Comparison of ENCODE assay signal across 17 cellular contexts in genomic region chr5:102738037-102738436, GRCh38. TPM values are rescaled to one million over a fixed set of nuclear protein-coding genes. Genes with fewer than 3 reads are reported as not detected.
A peak's percentile ranks its signal among the peaks of the same experiment; 100 is the strongest.
DNase-seq lines count a peak whose midpoint lies in the region; ATAC-seq and TF ChIP-seq lines count a peak whose summit lies in the region.
"Had no signal": no experiment of that assay in that cellular context is flagged by ENCODE, and none has a peak within 500 bp of the region (broad histone marks: within the 10 kb centered on the region; RNA-seq: fewer than 3 reads in every experiment).

No MANE protein-coding gene starts in this region.

- H3K27me3 ChIP-seq in IMR-90 (ENCODE audit: control insufficient read depth, insufficient read depth, low read length), result no peaks in the 10 kb centered on the region
- no peaks in the 10 kb centered on the region for H3K27me3 ChIP-seq in PC-3 (ENCODE audit: low read length)
- H3K27me3 ChIP-seq: BLaER1 had no signal

- H3K23ac ChIP-seq in IMR-90 (ENCODE audit: low read depth, low read length), result no peak overlapping the region

- BruUV-seq in IMR-90 (replicated peaks; lab: Mats Ljungman, UMichigan), result no TSS peak
- no TSS peak for BruUV-seq in PC-3 (replicated peaks; lab: Mats Ljungman, UMichigan)

- H3K9me1 ChIP-seq in IMR-90 (ENCODE audit: insufficient read depth, low read length), result no peaks in the 10 kb centered on the region

- no peak overlapping the region for H3K27ac ChIP-seq in IMR-90 (ENCODE audit: insufficient read depth, low read length)
- H3K27ac ChIP-seq in PC-3 (ENCODE audit: low read length), result no peak overlapping the region
- H3K27ac ChIP-seq: A549, BLaER1 had no signal

- DNase-seq in AG10803 (ENCODE audit: low read depth) (peak; percentile 39), IMR-90 (no peak), NCI-H345 (lab: John Stamatoyannopoulos, UW) (peak; percentile 45), PC-3 (peak; percentile 62), foreskin fibroblast (no peak)
- DNase-seq: AML-193; Calu3; CD8-positive, alpha-beta memory T cell; DND-41; GDM1; KBM-7 had no signal

- no peak for TF ChIP-seq CTCF in AG10803 (conservative IDR thresholded peaks at IDR 0.05; ENCODE audit: low read length)
- no peak for TF ChIP-seq CTCF in IMR-90 (conservative IDR thresholded peaks at IDR 0.05; ENCODE audit: low read depth, low read length)
- no peak for TF ChIP-seq CTCF in PC-3 (conservative IDR thresholded peaks at IDR 0.05; ENCODE audit: low read depth, low read length)
- TF ChIP-seq CTCF in foreskin fibroblast (IDR thresholded peaks at IDR 0.05; ENCODE audit: low read depth, low read length), result no peak

- intact Hi-C loops in IMR-90 (cut with micrococcal nuclease) (no loop called here), PC-3 (cut with micrococcal nuclease) (no loop called here)

- dilution Hi-C loops in IMR-90 (cut with HindIII; ENCODE audit: low sequenced_read_pairs, unreplicated experiment), result no loop called here

- H3K4me2 ChIP-seq in IMR-90 (ENCODE audit: low read depth, low read length), result no peak overlapping the region
- H3K4me2 ChIP-seq in PC-3 (ENCODE audit: low read length), result 0 out of 2 replicates have a peak overlapping the region, but pooled peaks have one; percentile 5
- H3K4me2 ChIP-seq: A549, BLaER1 had no signal

- H2BK5ac ChIP-seq in IMR-90 (ENCODE audit: low read depth, low read length, poor library complexity, severe bottlenecking), result no peak overlapping the region

- no peak overlapping the region for H3K4ac ChIP-seq in IMR-90 (ENCODE audit: low read depth, low read length)

- POLR2A ChIA-PET in IMR-90 (lab: Charles Lee; ENCODE audit: unreplicated experiment), result no interaction called here
- POLR2A ChIA-PET in PC-3 (lab: Charles Lee; ENCODE audit: unreplicated experiment), result no interaction called here

- H3K36me3 ChIP-seq in IMR-90 (ENCODE audit: control insufficient read depth, insufficient read depth, low read length) (no peaks in the 10 kb centered on the region), PC-3 (ENCODE audit: low read depth, low read length) (no peaks in the 10 kb centered on the region)
- H3K36me3 ChIP-seq: BLaER1, HAP-1 had no signal

- no peaks in the 10 kb centered on the region for H3F3A ChIP-seq in PC-3 (ENCODE audit: low read length, unreplicated experiment)

- H3K9ac ChIP-seq in IMR-90 (ENCODE audit: low read depth, low read length) (no peak overlapping the region), PC-3 (ENCODE audit: low read length) (no peak overlapping the region)
- H3K9ac ChIP-seq: BLaER1 had no signal

- H3K79me2 ChIP-seq in PC-3 (ENCODE audit: low read length), result no peaks in the 10 kb centered on the region

- H3K4me3 ChIP-seq in AG10803 (ENCODE audit: low read length) (no peak overlapping the region), IMR-90 (ENCODE audit: insufficient read depth, low read depth, low read length) (no peak overlapping the region), PC-3 (ENCODE audit: low read length) (no peak overlapping the region), foreskin fibroblast (ENCODE audit: low read depth in 1 of 2, low read length in 2 of 2) (no peak overlapping the region)
- H3K4me3 ChIP-seq: A549, BLaER1, HAP-1 had no signal

- no peak overlapping the region for H2BK15ac ChIP-seq in IMR-90 (ENCODE audit: low read depth, low read length)

- CTCF ChIA-PET in IMR-90 (lab: Yijun Ruan, JAX) (no interaction called here), PC-3 (lab: Charles Lee) (no interaction called here)

- no peaks in the 10 kb centered on the region for H3K9me2 ChIP-seq in PC-3 (replicated peaks; ENCODE audit: low read length)

- H3K79me1 ChIP-seq in IMR-90 (ENCODE audit: low read depth in 1 of 2, low read length in 2 of 2), result no peaks in the 10 kb centered on the region

- H3K4me1 ChIP-seq in IMR-90 (ENCODE audit: control insufficient read depth, insufficient read depth, low read length) (no peaks in the 10 kb centered on the region), PC-3 (ENCODE audit: insufficient read depth, low read length) (peaks cover 7% of the 10 kb centered on the region; the same call in 1 of the 2 replicates)
- H3K4me1 ChIP-seq: A549, HAP-1 had no signal

- H4K91ac ChIP-seq in IMR-90 (ENCODE audit: insufficient read depth, low read depth, low read length), result no peak overlapping the region

- no peak overlapping the region for H2AK5ac ChIP-seq in IMR-90 (ENCODE audit: low read depth, low read length)

- H2BK120ac ChIP-seq in IMR-90 (ENCODE audit: low read depth, low read length), result no peak overlapping the region

- H2AK9ac ChIP-seq in IMR-90 (replicated peaks; ENCODE audit: low read depth, low read length, poor library complexity), result no peak overlapping the region

- H3K9me3 ChIP-seq in IMR-90 (ENCODE audit: control insufficient read depth, insufficient read depth, low read length) (no peaks in the 10 kb centered on the region), PC-3 (ENCODE audit: low read length) (no peaks in the 10 kb centered on the region)
- H3K9me3 ChIP-seq: A549, BLaER1, HAP-1 had no signal

- no peak overlapping the region for H4K8ac ChIP-seq in IMR-90 (ENCODE audit: low read depth in 2 of 2, low read length in 2 of 2)

- in situ Hi-C loops in IMR-90 (cut with MboI; ENCODE audit: low sequenced_read_pairs), result no loop called here

- no peak overlapping the region for H3K56ac ChIP-seq in IMR-90 (ENCODE audit: extremely low read depth, insufficient read depth, low read length)

- no peak overlapping the region for H2BK20ac ChIP-seq in IMR-90 (ENCODE audit: low read depth, low read length)

- H3K14ac ChIP-seq in IMR-90 (replicated peaks; ENCODE audit: low read depth, low read length), result no peak overlapping the region

- H2AFZ ChIP-seq in IMR-90 (replicated peaks; ENCODE audit: low read length, poor library complexity) (no peak overlapping the region), PC-3 (ENCODE audit: low read length) (peak overlapping the region; percentile 22; the same call in 1 of the 2 replicates)

- no peak for TF ChIP-seq POLR2A in IMR-90 (IDR thresholded peaks at IDR 0.05; ENCODE audit: low read depth, low read length)

- no peak overlapping the region for H4K5ac ChIP-seq in IMR-90 (ENCODE audit: low read depth, low read length)

- ATAC-seq in IMR-90 (ENCODE audit: low read depth) (peak; percentile 61), PC-3 (peak; percentile 68), HG02588 (IDR thresholded peaks at IDR 0.05; ENCODE audit: unreplicated experiment) (no peak), GM21737 (IDR thresholded peaks at IDR 0.05; ENCODE audit: unreplicated experiment) (no peak), HG02678 (IDR thresholded peaks at IDR 0.05; ENCODE audit: unreplicated experiment) (no peak)
- ATAC-seq: A549 had no signal

- TF ChIP-seq RAD21 in IMR-90 (IDR thresholded peaks at IDR 0.05; ENCODE audit: low read length), result no peak

- WGBS in IMR-90 (ENCODE audit: extremely low coverage in 2 of 2, insufficient read length in 1 of 2), 2 experiments, result no CpG with 5 or more reads among the region's 3 CpGs

- no peak overlapping the region for H3K18ac ChIP-seq in IMR-90 (ENCODE audit: low read depth, low read length)

- H4K20me1 ChIP-seq in IMR-90 (ENCODE audit: insufficient read depth, low read length) (no peaks in the 10 kb centered on the region), PC-3 (ENCODE audit: low read length) (no peaks in the 10 kb centered on the region)
- H4K20me1 ChIP-seq: BLaER1 had no signal

TF ChIP-seq in IMR-90, 13 proteins besides CTCF, POLR2A, EP300 and RAD21:
- no peak for TF ChIP-seq SMC3 (IDR thresholded peaks at IDR 0.05; ENCODE audit: low read depth, low read length)
- TF ChIP-seq MXI1 (IDR thresholded peaks at IDR 0.05; ENCODE audit: borderline replicate concordance, low read depth, low read length), result no peak
- TF ChIP-seq CHD1 (IDR thresholded peaks at IDR 0.05; ENCODE audit: low read depth, low read length), result no peak
- TF ChIP-seq CEBPB (IDR thresholded peaks at IDR 0.05; ENCODE audit: low read depth, low read length), result no peak

RNA-seq across cellular contexts. Expression of gene PAM, which starts 17.1 kb away (rescaled TPM):
- total RNA-seq in IMR-90 (2012; rRNA removed), result 112 and 115 TPM in 2 replicates
- polyA plus RNA-seq in IMR-90 (2012; rRNA removed), result 149 and 179 TPM in 2 replicates
- 132 and 150 TPM in 2 replicates for polyA plus RNA-seq in IMR-90 (2012; cell fraction: cytosol; rRNA removed)
- 57.8 and 161 TPM in 2 replicates for polyA plus RNA-seq in IMR-90 (2012; cell fraction: nucleus; rRNA removed; ENCODE audit: low replicate concordance)
- 90.0 and 153 TPM in 2 replicates for total RNA-seq in PC-3 (2014; rRNA removed)

Comparison
In these comparisons a context has a peak if more than half of its experiments do, and no peak if none do; other contexts are left out.
1. DNase-seq: peak in AG10803 (single experiment), NCI-H345 (single experiment) and PC-3 (single experiment); none in IMR-90 (single experiment) and foreskin fibroblast (0 of 2).
2. ATAC-seq: peak in IMR-90 (single experiment) and PC-3 (single experiment); none in HG02588 (single experiment), GM21737 (single experiment) and HG02678 (single experiment).